1 cellular context compared by ENCODE assay signal in genomic region chr5:90386099-90386710, GRCh38.
TF ChIP-seq lines count a peak whose summit lies in the region.

No MANE protein-coding gene starts in this region.

TF ChIP-seq in IMR-90, 13 proteins besides CTCF, POLR2A, EP300 and RAD21 (continued from another document):
- TF ChIP-seq USF2 (IDR thresholded peaks at IDR 0.05; ENCODE audit: low read depth, low read length) = no peak
- TF ChIP-seq CEBPB (IDR thresholded peaks at IDR 0.05; ENCODE audit: low read depth, low read length) = no peak
- no peak for TF ChIP-seq ELK1 (IDR thresholded peaks at IDR 0.05; ENCODE audit: borderline replicate concordance, low read depth, low read length)
- TF ChIP-seq SMC3 (IDR thresholded peaks at IDR 0.05; ENCODE audit: low read depth, low read length) = no peak
